25 cellular contexts compared by ENCODE assay signal in the genomic region with DNA sequence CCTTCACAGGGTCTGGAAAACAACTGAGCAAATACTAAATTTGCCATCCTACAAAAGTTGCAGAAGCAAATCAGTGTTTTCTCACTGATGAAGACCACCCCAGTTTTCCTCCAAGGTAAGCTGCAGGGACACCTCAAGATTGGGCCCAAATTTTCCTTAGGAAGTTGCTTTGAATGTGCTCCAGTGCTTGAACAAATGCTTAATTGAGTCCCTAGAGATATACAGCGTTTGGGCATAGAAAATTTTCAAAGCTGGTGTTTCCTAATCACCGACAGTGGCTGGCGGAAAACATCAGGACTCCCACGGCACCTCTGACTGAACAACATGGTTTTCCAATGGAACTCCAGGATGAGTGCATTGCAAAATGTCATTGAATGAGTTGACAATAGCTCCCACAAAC.
"Had no signal": no experiment of that assay in that cellular context is flagged by ENCODE, and none has a peak within 500 bp of the region (broad histone marks: within the 10 kb centered on the region; RNA-seq: fewer than 3 reads in every experiment).

No MANE protein-coding gene starts in this region.

- H2AFZ ChIP-seq: neural progenitor cell, parathyroid adenoma had no signal

- H3K4me2 ChIP-seq: neural progenitor cell had no signal

- H3K27ac ChIP-seq: neural progenitor cell, ovary, parathyroid adenoma, psoas muscle, right lobe of liver, sigmoid colon, spleen, stomach, thoracic aorta, thyroid gland, tibial nerve, upper lobe of left lung, vagina had no signal

- H3K4me3 ChIP-seq: neural progenitor cell, ovary, psoas muscle, right lobe of liver, sigmoid colon, spleen, stomach, thoracic aorta, thyroid gland, tibial nerve, upper lobe of left lung, vagina had no signal

- H3K27me3 ChIP-seq: ovary had no signal

- H3K9ac ChIP-seq: neural progenitor cell, parathyroid adenoma had no signal

- DNase-seq: natural killer cell; occipital lobe; ovary; posterior cingulate gyrus; psoas muscle; right cardiac atrium; right lobe of liver; sigmoid colon; small intestine; spleen; stimulated activated CD4-positive, alpha-beta T cell treated with anti-CD3 and anti-CD28 coated beads, Interleukin-12 subunit alpha, Interleukin-12 subunit beta, amount 100 ng/mL, for 4 hours; stimulated activated CD4-positive, alpha-beta T cell treated with anti-CD3 and anti-CD28 coated beads, Interleukin-1b, Interleukin-23, amount 100 ng/mL, for 48 hours; stimulated activated CD4-positive, alpha-beta T cell treated with anti-CD3 and anti-CD28 coated beads, Interleukin-4, amount 100 ng/mL, for 24 hours; stimulated activated naive B cell treated with anti-CD40 and anti-IgM and Interleukin-4, amounts not matched to agents 10 μg/mL and 1 μg/mL and 100 μg/mL, for 72 hours; stimulated activated naive CD4-positive, alpha-beta T cell treated with Interleukin-2 at 50 U/mL for 16 hours; stomach; thyroid gland; trophoblast cell; upper lobe of left lung had no signal

- ATAC-seq: natural killer cell; psoas muscle; right cardiac atrium; right lobe of liver; stimulated activated effector memory CD8-positive, alpha-beta T cell treated with anti-CD3 and anti-CD28 coated beads, Interleukin-12 subunit alpha, Interleukin-12 subunit beta, amount 100 ng/mL, for 72 hours; stimulated activated naive B cell treated with anti-CD40 and anti-IgM and Interleukin-4, amounts not matched to agents 10 μg/mL and 1 μg/mL and 100 μg/mL, for 72 hours had no signal

- H3K36me3 ChIP-seq: neural progenitor cell, ovary, right lobe of liver, sigmoid colon, spleen, stomach, thoracic aorta, thyroid gland, tibial nerve, upper lobe of left lung, vagina had no signal

- H3K79me2 ChIP-seq: parathyroid adenoma had no signal

- H3K9me3 ChIP-seq: psoas muscle, right lobe of liver, sigmoid colon, spleen, stomach, thoracic aorta, thyroid gland, tibial nerve, upper lobe of left lung, vagina had no signal

- H3K4me1 ChIP-seq: parathyroid adenoma, right lobe of liver had no signal
